In genomic region chr3:16265455-16265786, GRCh38 we compare ENCODE assay signal across 8 cellular contexts. TPM values are rescaled to one million over a fixed set of nuclear protein-coding genes. Genes with fewer than 3 reads are reported as not detected.
DNase-seq lines count a peak whose midpoint lies in the region; ATAC-seq and TF ChIP-seq lines count a peak whose summit lies in the region.

No MANE protein-coding gene starts in this region.

- 0 to 1% methylated on average over 6 of the region's 6 CpGs for WGBS in GM23248 (ENCODE audit: low coverage in 1 of 2, low lambda C conversion rate in 2 of 2, missing lambda C conversion rate in 2 of 2), 2 experiments

- H4K20me1 ChIP-seq in GM23248 (ENCODE audit: insufficient read depth) = no peaks in the 10 kb centered on the region

- peak overlapping the region; percentile 99 for H3K9ac ChIP-seq in GM23248

- H3K9me3 ChIP-seq in GM23248 (ENCODE audit: low read depth) (no peaks in the 10 kb centered on the region), gastrocnemius medialis (no peaks in the 10 kb centered on the region)

- H2AFZ ChIP-seq in GM23248 = peak overlapping the region; percentile 88

- no peak for TF ChIP-seq POLR2A in gastrocnemius medialis (IDR thresholded peaks at IDR 0.05)

- DNase-seq in GM23248 = no peak
- DNase-seq in foreskin fibroblast = no peak
- DNase-seq in gastrocnemius medialis = no peak
- DNase-seq in RPMI8226 = no peak
- DNase-seq in mucosa of gallbladder (ENCODE audit: low spot score) = no peak
- no peak for DNase-seq in Kasumi-1 (lab: John Stamatoyannopoulos, UW)

- ATAC-seq in gastrocnemius medialis (no peak), GM21390 (IDR thresholded peaks at IDR 0.05; ENCODE audit: unreplicated experiment) (no peak)

- H3K79me2 ChIP-seq in GM23248 (ENCODE audit: insufficient read depth) = peaks cover 76% of the 10 kb centered on the region

- TF ChIP-seq CTCF in WI38 (IDR thresholded peaks at IDR 0.05; ENCODE audit: low read depth, low read length) (no peak), foreskin fibroblast (IDR thresholded peaks at IDR 0.05; ENCODE audit: low read depth, low read length) (no peak), gastrocnemius medialis (IDR thresholded peaks at IDR 0.05 in 4 of 5, conservative IDR thresholded peaks at IDR 0.05 in 1 of 5) (no peak)

- no peaks in the 10 kb centered on the region for H3K27me3 ChIP-seq in GM23248 (replicated peaks; ENCODE audit: insufficient read depth)
- H3K27me3 ChIP-seq in gastrocnemius medialis = no peaks in the 10 kb centered on the region

- no peaks in the 10 kb centered on the region for H3K9me2 ChIP-seq in GM23248 (ENCODE audit: insufficient read depth)

- H3K36me3 ChIP-seq in GM23248 (ENCODE audit: low read depth) (peaks cover 2% of the 10 kb centered on the region; the same call in 1 of the 2 replicates), gastrocnemius medialis (no peaks in the 10 kb centered on the region)

- intact Hi-C loops in gastrocnemius medialis (cut with DNase I; ENCODE audit: low total_unique reads) = loop anchor here (10.0 kb wide), 1 partner anchor 629 kb away; no protein-coding TSS in a partner anchor

- peak overlapping the region; percentile 89 for H3K4me3 ChIP-seq in GM23248
- H3K4me3 ChIP-seq in WI38 (ENCODE audit: low read depth, low read length) = peak overlapping the region; percentile 82
- H3K4me3 ChIP-seq in foreskin fibroblast (ENCODE audit: low read depth in 1 of 2, low read length in 2 of 2) = peak overlapping the region; percentile 80 to 87
- peak overlapping the region; percentile 65 to 91 (median 81) for H3K4me3 ChIP-seq in gastrocnemius medialis

- in situ Hi-C loops in GM23248 (cut with MboI) = no loop called here
- in situ Hi-C loops in gastrocnemius medialis (cut with MboI; ENCODE audit: low sequenced_read_pairs in 4 of 4) = loop anchor here in 1 of 4 donors (25.0 kb wide), 1 partner anchor 653 kb away; the partner anchor contains the start of genes BTD and HACL1

- H3K4me1 ChIP-seq in GM23248 (ENCODE audit: insufficient read depth) (peaks cover 34% of the 10 kb centered on the region), gastrocnemius medialis (peaks cover 40 to 43% of the 10 kb centered on the region in 2 donors)

- H3K4me2 ChIP-seq in GM23248 (ENCODE audit: unreplicated experiment) = peak overlapping the region; percentile 93

- H3K27ac ChIP-seq in GM23248 (peak overlapping the region; percentile 94), gastrocnemius medialis (peak overlapping the region; percentile 85 to 98 (median 92))

- no peaks in the 10 kb centered on the region for H3F3A ChIP-seq in GM23248 (ENCODE audit: insufficient read depth)

RNA-seq across cellular contexts. Expression of gene OXNAD1, which starts 0.4 kb away (rescaled TPM):
- total RNA-seq in GM23248 (2014; rRNA removed; shearing (Covaris generic)) = 3.4 and 10.8 TPM in 2 replicates
- polyA plus RNA-seq in GM23248 (2016; fragmentation: Nextera tagmentation; extraction: Ambion mirVana) = 9.8 and 10.2 TPM in 2 replicates
- 10 to 100 TPM; 12.3 to 28.6 (median 17.1) TPM for total RNA-seq in gastrocnemius medialis
- total RNA-seq in mucosa of gallbladder = 15.3 TPM

RNA-seq across cellular contexts. Expression of gene DPH3, which starts 0.7 kb away (rescaled TPM):
- 27.1 and 27.3 TPM in 2 replicates for total RNA-seq in GM23248 (2014; rRNA removed; shearing (Covaris generic))
- polyA plus RNA-seq in GM23248 (2016; fragmentation: Nextera tagmentation; extraction: Ambion mirVana) = 46.1 and 51.3 TPM in 2 replicates
- total RNA-seq in gastrocnemius medialis = 10 to 100 TPM; 40.3 to 66.6 (median 44.2) TPM
- 17.3 TPM for total RNA-seq in mucosa of gallbladder
